Comparison of ENCODE assay signal across 22 cellular contexts in the genomic region with DNA sequence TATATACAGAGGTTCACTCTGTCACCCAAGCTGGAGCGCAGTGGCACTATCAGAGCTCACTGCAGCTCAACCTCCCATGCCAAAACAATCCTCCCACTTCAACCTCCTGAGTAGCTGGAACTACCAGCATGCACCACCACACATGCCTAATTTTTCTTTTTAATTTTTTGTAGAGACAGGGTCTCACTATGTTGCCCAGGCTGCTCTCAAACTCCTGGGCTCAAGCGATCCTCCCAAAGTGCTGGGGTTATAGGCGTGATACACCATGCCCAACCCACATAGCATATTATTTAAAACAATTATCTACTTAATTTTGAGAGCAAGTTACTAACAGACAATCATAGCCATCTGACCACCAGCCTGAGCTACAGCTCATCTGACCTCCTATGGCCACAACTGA.
"Had no signal": no experiment of that assay in that cellular context is flagged by ENCODE, and none has a peak within 500 bp of the region (broad histone marks: within the 10 kb centered on the region; RNA-seq: fewer than 3 reads in every experiment).

No MANE protein-coding gene starts in this region.

- DNase-seq: effector CD4-positive, alpha-beta T cell; endodermal cell; erythroblast; foreskin keratinocyte; left colon; left ventricle myocardium superior; mammary epithelial cell; naive thymus-derived CD4-positive, alpha-beta T cell; nephron progenitor cell; psoas muscle; retina; right lobe of liver; stimulated activated CD4-positive, alpha-beta T cell treated with anti-CD3 and anti-CD28 coated beads, Interleukin-4, amount 100 ng/mL, for 1 hour; stimulated activated CD8-positive, alpha-beta memory T cell treated with anti-CD3 and anti-CD28 coated beads, Interleukin-4, amount 100 ng/mL, for 48 hours; stimulated activated naive CD8-positive, alpha-beta T cell treated with anti-CD3 and anti-CD28 coated beads, Interleukin-15, Interleukin-2, amounts not matched to agents 100 U/mL and 50 U/mL, for 24 hours; thyroid gland had no signal

- H3K27ac Mint-ChIP-seq: nephron progenitor cell; stimulated activated effector memory CD8-positive, alpha-beta T cell treated with anti-CD3 and anti-CD28 coated beads, Interleukin-12 subunit alpha, Interleukin-12 subunit beta, amount 100 ng/mL, for 72 hours; type B pancreatic cell had no signal

- H3K9me3 Mint-ChIP-seq: stimulated activated effector memory CD8-positive, alpha-beta T cell treated with anti-CD3 and anti-CD28 coated beads, Interleukin-12 subunit alpha, Interleukin-12 subunit beta, amount 100 ng/mL, for 72 hours; type B pancreatic cell had no signal

- H3K27me3 Mint-ChIP-seq: naive thymus-derived CD4-positive, alpha-beta T cell had no signal

- H3K27me3 ChIP-seq: foreskin keratinocyte, neutrophil, right lobe of liver, suprapubic skin, thyroid gland had no signal

- H3K4me1 ChIP-seq: psoas muscle, right lobe of liver, thyroid gland had no signal

- H3K36me3 ChIP-seq: neutrophil, right lobe of liver, suprapubic skin, thyroid gland had no signal

- FAIRE-seq: endothelial cell of umbilical vein, urothelium cell line had no signal

- H3K4me3 Mint-ChIP-seq: endodermal cell; nephron progenitor cell; stimulated activated effector memory CD8-positive, alpha-beta T cell treated with anti-CD3 and anti-CD28 coated beads, Interleukin-12 subunit alpha, Interleukin-12 subunit beta, amount 100 ng/mL, for 72 hours; type B pancreatic cell had no signal

- H3K9me3 ChIP-seq: neutrophil, psoas muscle, right lobe of liver, suprapubic skin, thyroid gland had no signal

- H3K27ac ChIP-seq: foreskin keratinocyte, neutrophil, psoas muscle, right lobe of liver, suprapubic skin, thyroid gland had no signal

- H3K36me3 Mint-ChIP-seq: stimulated activated effector memory CD8-positive, alpha-beta T cell treated with anti-CD3 and anti-CD28 coated beads, Interleukin-12 subunit alpha, Interleukin-12 subunit beta, amount 100 ng/mL, for 72 hours; type B pancreatic cell had no signal

- ATAC-seq: foreskin keratinocyte; left colon; left ventricle myocardium superior; naive thymus-derived CD4-positive, alpha-beta T cell; psoas muscle; right lobe of liver; stimulated activated effector memory CD8-positive, alpha-beta T cell treated with anti-CD3 and anti-CD28 coated beads, Interleukin-12 subunit alpha, Interleukin-12 subunit beta, amount 100 ng/mL, for 72 hours; stimulated activated naive CD8-positive, alpha-beta T cell treated with anti-CD3 and anti-CD28 coated beads, Interleukin-15, Interleukin-2, amounts not matched to agents 100 U/mL and 50 U/mL, for 24 hours had no signal

- H3K4me3 ChIP-seq: psoas muscle, right lobe of liver, suprapubic skin, thyroid gland had no signal
